Comparison of ENCODE assay signal across 12 cellular contexts in genomic region chr7:4265056-4265455, GRCh38.
"Had no signal": no experiment of that assay in that cellular context is flagged by ENCODE, and none has a peak within 500 bp of the region (broad histone marks: within the 10 kb centered on the region; RNA-seq: fewer than 3 reads in every experiment).

No MANE protein-coding gene starts in this region.

- H3K36me3 Mint-ChIP-seq: activated CD4-positive, alpha-beta memory T cell treated with anti-CD3 and anti-CD28 coated beads for 36 hours; immature natural killer cell had no signal

- H3K27ac ChIP-seq: adrenal gland, pancreas, stomach, thoracic aorta had no signal

- DNase-seq: activated CD4-positive, alpha-beta memory T cell treated with anti-CD3 and anti-CD28 coated beads for 36 hours; activated CD4-positive, CD25-positive, alpha-beta regulatory T cell treated with anti-CD3 and anti-CD28 coated beads, Interleukin-2, amount 50 U/mL, for 72 hours; activated naive CD4-positive, alpha-beta T cell treated with anti-CD3 and anti-CD28 coated beads, Interleukin-2, amount 50 U/mL, for 16 hours; erythroblast; hypothalamus; immature natural killer cell; left colon; nephron progenitor cell; stomach had no signal

- ATAC-seq: left colon, pancreas had no signal

- H3K27ac Mint-ChIP-seq: activated CD4-positive, alpha-beta memory T cell treated with anti-CD3 and anti-CD28 coated beads for 36 hours; immature natural killer cell; nephron progenitor cell had no signal

- H3K9me3 ChIP-seq: adrenal gland, pancreas, stomach, thoracic aorta had no signal

- H3K4me3 ChIP-seq: adrenal gland, pancreas, stomach, thoracic aorta had no signal

- H3K4me1 Mint-ChIP-seq: immature natural killer cell had no signal

- H3K4me1 ChIP-seq: adrenal gland, pancreas had no signal

- H3K9me3 Mint-ChIP-seq: activated CD4-positive, alpha-beta memory T cell treated with anti-CD3 and anti-CD28 coated beads for 36 hours; nephron progenitor cell had no signal

- H3K4me3 Mint-ChIP-seq: activated CD4-positive, alpha-beta memory T cell treated with anti-CD3 and anti-CD28 coated beads for 36 hours; immature natural killer cell; nephron progenitor cell had no signal

- H3K27me3 ChIP-seq: adrenal gland, pancreas had no signal

- H3K36me3 ChIP-seq: adrenal gland, stomach had no signal
